In the genomic region with DNA sequence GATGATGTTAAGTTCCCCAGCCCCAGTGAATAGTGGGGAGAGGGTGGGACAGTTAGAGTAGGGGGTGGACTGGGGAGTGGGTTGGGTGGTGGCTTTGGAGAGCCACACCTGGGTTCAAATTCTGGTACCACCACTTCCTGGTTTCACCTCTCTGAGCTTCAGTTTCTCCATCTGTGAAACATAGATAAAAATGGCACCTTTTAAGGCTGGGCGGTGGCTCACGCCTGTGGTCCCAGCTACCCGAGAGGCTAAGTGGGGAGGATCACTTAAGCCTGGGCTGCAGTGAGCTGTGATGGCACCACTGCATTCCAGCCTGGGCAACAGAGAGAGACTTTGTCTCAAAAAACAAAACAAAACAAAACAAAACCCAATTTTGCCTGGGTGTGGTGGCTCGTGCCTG, we compare ENCODE assay signal across 16 cellular contexts. TPM values are rescaled to one million over a fixed set of nuclear protein-coding genes. Genes with fewer than 3 reads are reported as not detected.
DNase-seq lines count a peak whose midpoint lies in the region; ATAC-seq, FAIRE-seq and TF ChIP-seq lines count a peak whose summit lies in the region.
"Had no signal": no experiment of that assay in that cellular context is flagged by ENCODE, and none has a peak within 500 bp of the region (broad histone marks: within the 10 kb centered on the region; RNA-seq: fewer than 3 reads in every experiment).

No MANE protein-coding gene starts in this region.

- H3K27me3 Mint-ChIP-seq in T-helper 1 cell treated with Interleukin-12 subunit alpha and Interleukin-12 subunit beta and Interleukin-4 antibody, amounts not matched to agents 30 μg/mL and 1 μg/mL, for 36 hours (ENCODE audit: low read depth) = no peaks in the 10 kb centered on the region
- H3K27me3 Mint-ChIP-seq in activated B cell treated with CpG ODN at 0.5 μM for 24 hours (no peaks in the 10 kb centered on the region), immature natural killer cell (ENCODE audit: low read depth in 3 of 3) (peaks cover 2 to 10% (median 2%) of the 10 kb centered on the region in 3 donors)

- peaks cover 50% of the 10 kb centered on the region for H3K4me1 Mint-ChIP-seq in T-helper 1 cell treated with Interleukin-12 subunit alpha and Interleukin-12 subunit beta and Interleukin-4 antibody, amounts not matched to agents 30 μg/mL and 1 μg/mL, for 36 hours (ENCODE audit: low read depth)
- peaks cover 72% of the 10 kb centered on the region for H3K4me1 Mint-ChIP-seq in activated B cell treated with CpG ODN at 0.5 μM for 24 hours
- peaks cover 66 to 71% of the 10 kb centered on the region in 2 donors for H3K4me1 Mint-ChIP-seq in immature natural killer cell
- H3K4me1 Mint-ChIP-seq: neural crest cell had no signal

- peak overlapping the region; percentile 25 for H3K4me3 Mint-ChIP-seq in T-helper 1 cell treated with Interleukin-12 subunit alpha and Interleukin-12 subunit beta and Interleukin-4 antibody, amounts not matched to agents 30 μg/mL and 1 μg/mL, for 36 hours
- no peak overlapping the region for H3K4me3 Mint-ChIP-seq in activated B cell treated with CpG ODN at 0.5 μM for 24 hours
- peak overlapping the region; percentile 63 to 78 (median 71) for H3K4me3 Mint-ChIP-seq in immature natural killer cell
- H3K4me3 Mint-ChIP-seq: neural crest cell had no signal

- peak; percentile 86 for FAIRE-seq in GM19239 (lab: Jason Lieb, UNC)
- no peak for FAIRE-seq in frontal cortex (lab: Jason Lieb, UNC)
- FAIRE-seq: endometrium had no signal

- TF ChIP-seq CTCF in activated B cell treated with CpG ODN at 0.5 μM for 24 hours (IDR thresholded peaks at IDR 0.05) = no peak

- CTCF ChIA-PET in activated B cell treated with CpG ODN at 0.5 μM for 24 hours (lab: Charles Lee) = no interaction called here

- POLR2A ChIA-PET in activated B cell treated with CpG ODN at 0.5 μM for 24 hours (lab: Charles Lee) = interaction anchor here (0.6 to 1.0 kb wide), 3 partner anchors 23 to 26 kb away, joined by 3 to 5 read pairs (median 3); no protein-coding TSS in a partner anchor

- peak overlapping the region; percentile 52 for H3K27ac Mint-ChIP-seq in T-helper 1 cell treated with Interleukin-12 subunit alpha and Interleukin-12 subunit beta and Interleukin-4 antibody, amounts not matched to agents 30 μg/mL and 1 μg/mL, for 36 hours
- H3K27ac Mint-ChIP-seq in activated B cell treated with CpG ODN at 0.5 μM for 24 hours (peak overlapping the region; percentile 73), immature natural killer cell (peak overlapping the region; percentile 84 to 95 (median 92))

- peaks cover 12% of the 10 kb centered on the region for H3K9me3 Mint-ChIP-seq in T-helper 1 cell treated with Interleukin-12 subunit alpha and Interleukin-12 subunit beta and Interleukin-4 antibody, amounts not matched to agents 30 μg/mL and 1 μg/mL, for 36 hours
- H3K9me3 Mint-ChIP-seq in activated B cell treated with CpG ODN at 0.5 μM for 24 hours = no peaks in the 10 kb centered on the region
- no peaks in the 10 kb centered on the region for H3K9me3 Mint-ChIP-seq in immature natural killer cell

- DNase-seq in T-helper 1 cell (no peak), GM19239 (ENCODE audit: insufficient read length, low spot score) (no peak), activated B cell treated with CpG ODN at 0.5 μM for 24 hours (no peak), immature natural killer cell (peak in 2 of 3 donors; percentile 22 to 31), anterior cingulate cortex (lab: John Stamatoyannopoulos, UW) (no peak), frontal cortex (ENCODE audit: low spot score in 2 of 2) (no peak)
- DNase-seq: hippocampal formation, mesendoderm, NCI-H2227 treated with DMSO at 0.1 percent for 48 hours, stomach had no signal

- no peak for ATAC-seq in activated B cell treated with CpG ODN at 0.5 μM for 24 hours (ENCODE audit: low read depth)
- no peak for ATAC-seq in HG02610 (IDR thresholded peaks at IDR 0.05; ENCODE audit: unreplicated experiment)

- intact Hi-C loops in activated B cell treated with CpG ODN at 0.5 μM for 24 hours (cut with micrococcal nuclease) = no loop called here

- H3K36me3 Mint-ChIP-seq in T-helper 1 cell treated with Interleukin-12 subunit alpha and Interleukin-12 subunit beta and Interleukin-4 antibody, amounts not matched to agents 30 μg/mL and 1 μg/mL, for 36 hours (ENCODE audit: low read depth) = peaks cover 43% of the 10 kb centered on the region
- H3K36me3 Mint-ChIP-seq in activated B cell treated with CpG ODN at 0.5 μM for 24 hours (ENCODE audit: low read depth) (peaks cover 53% of the 10 kb centered on the region), immature natural killer cell (peaks cover 20 to 32% (median 21%) of the 10 kb centered on the region in 3 donors)

RNA-seq across cellular contexts. Expression of a gene that starts 5.9 kb away (rescaled TPM):
- total RNA-seq in activated B cell treated with CpG ODN at 0.5 μM for 24 hours = 105 and 121 TPM in 2 replicates
- polyA plus RNA-seq in immature natural killer cell = 10 to 100 TPM; 19.4 to 44.8 (median 22.8) TPM
- 0.82 TPM for total RNA-seq in frontal cortex
- total RNA-seq: M059J, neural crest cell had no signal

RNA-seq across cellular contexts. Expression of a gene that starts 11.2 kb away (rescaled TPM):
- 18.7 and 22.6 TPM in 2 replicates for total RNA-seq in activated B cell treated with CpG ODN at 0.5 μM for 24 hours
- 10 to 100 TPM in 1 of 3 donors, 1 to 10 TPM in 2; 7.4 to 13.6 (median 7.7) TPM for polyA plus RNA-seq in immature natural killer cell
- total RNA-seq in frontal cortex = 0.82 TPM
- total RNA-seq: ascending aorta, M059J, neural crest cell had no signal

RNA-seq across cellular contexts. Expression of a gene that starts 38.9 kb away (rescaled TPM):
- total RNA-seq in activated B cell treated with CpG ODN at 0.5 μM for 24 hours = 94.7 and 101 TPM in 2 replicates
- 1 to 10 TPM in 1 of 3 donors, under 1 TPM in 1, not detected in 1; 0.86 to 1.5 TPM for polyA plus RNA-seq in immature natural killer cell
- total RNA-seq in frontal cortex = 2.9 TPM

RNA-seq across cellular contexts. Expression of a gene that starts 41.0 kb away (rescaled TPM):
- 53.5 and 55.6 TPM in 2 replicates for total RNA-seq in activated B cell treated with CpG ODN at 0.5 μM for 24 hours
- polyA plus RNA-seq in immature natural killer cell = 100 to 1,000 TPM; 127 to 178 (median 160) TPM
- total RNA-seq in frontal cortex = 8.6 TPM

RNA-seq across cellular contexts. Expression of a gene that starts 57.9 kb away (rescaled TPM):
- 0.44 and 0.53 TPM in 2 replicates for total RNA-seq in activated B cell treated with CpG ODN at 0.5 μM for 24 hours
- polyA plus RNA-seq in immature natural killer cell = under 1 TPM in 2 of 3 donors, not detected in 1; 0.09 to 0.78 TPM
- 11.4 TPM for total RNA-seq in frontal cortex

Comparison
In these comparisons a context has a peak if more than half of its experiments do, and no peak if none do; other contexts are left out.
1. DNase-seq: peak in immature natural killer cell (2 of 3); none in T-helper 1 cell (0 of 5), GM19239 (single experiment), activated B cell treated with CpG ODN at 0.5 μM for 24 hours (single experiment), anterior cingulate cortex (0 of 58) and frontal cortex (0 of 2).
2. RNA of a gene that starts 5.9 kb away (total RNA-seq): 105 to 121 TPM in activated B cell treated with CpG ODN at 0.5 μM for 24 hours; 0.82 TPM in frontal cortex (single experiment); every median in the first group is over 10 times any median in the second.
3. RNA of a gene that starts 11.2 kb away (total RNA-seq): 18.7 to 22.6 TPM in activated B cell treated with CpG ODN at 0.5 μM for 24 hours; 0.82 TPM in frontal cortex (single experiment); every median in the first group is over 10 times any median in the second.
4. RNA of a gene that starts 38.9 kb away (total RNA-seq): 94.7 to 101 TPM in activated B cell treated with CpG ODN at 0.5 μM for 24 hours; 2.9 TPM in frontal cortex (single experiment); every median in the first group is over 10 times any median in the second.
5. Peak in every context shown above with its lines, with median percentiles within 50 percentile points of each other: H3K27ac Mint-ChIP-seq.